Comparison of ENCODE assay signal across 1 cellular context in genomic region chr18:2853926-2854664, GRCh38.
TF ChIP-seq lines count a peak whose summit lies in the region.

No MANE protein-coding gene starts in this region.

TF ChIP-seq in K562, 482 proteins besides CTCF, POLR2A, EP300 and RAD21 (continued from another document):
- TF ChIP-seq RREB1 (CRISPR knock-in tag; IDR thresholded peaks at IDR 0.05) (no peak), ZBTB33 (CRISPR knock-in tag; IDR thresholded peaks at IDR 0.05) (peak; percentile 28; the same call in 1 of the 2 replicates), HDAC1 (IDR thresholded peaks at IDR 0.05) (peak; percentile 21 to 73; a peak in 2 of 4 replicates), TEAD1 (CRISPR knock-in tag; IDR thresholded peaks at IDR 0.05) (peak; percentile 95 to 99), BCLAF1 (IDR thresholded peaks at IDR 0.05; ENCODE audit: borderline replicate concordance in 1 of 2, control insufficient read depth in 1 of 2, low read depth in 2 of 2, low read length in 1 of 2) (no peak), CEBPZ (IDR thresholded peaks at IDR 0.05; ENCODE audit: borderline replicate concordance, low read depth, low read length) (no peak), ZNF431 (CRISPR knock-in tag; IDR thresholded peaks at IDR 0.05) (no peak), KLF13 (tag; IDR thresholded peaks at IDR 0.05; ENCODE audit: borderline replicate concordance, low read depth) (no peak), HCFC1 (IDR thresholded peaks at IDR 0.05; ENCODE audit: low read depth, low read length) (no peak), ZNF766 (CRISPR knock-in tag; conservative IDR thresholded peaks at IDR 0.05) (peak; percentile 94), RUNX1 (IDR thresholded peaks at IDR 0.05; ENCODE audit: low read depth) (no peak; the same call in 1 of the 2 replicates), MAZ (CRISPR knock-in tag; conservative IDR thresholded peaks at IDR 0.05 in 1 of 2, IDR thresholded peaks at IDR 0.05 in 1 of 2) (peak; percentile 62 to 72; a peak in 3 of 4 replicates), SMAD4 (CRISPR knock-in tag; conservative IDR thresholded peaks at IDR 0.05) (peak; percentile 79), ATF4 (CRISPR knock-in tag; IDR thresholded peaks at IDR 0.05) (0 out of 2 replicates have a peak, but pooled peaks have one; percentile 38), DLX4 (CRISPR knock-in tag; IDR thresholded peaks at IDR 0.05) (no peak)
